ENCODE assay signal across 25 cellular contexts in genomic region chr14:101500061-101500460, GRCh38.
A peak's percentile ranks its signal among the peaks of the same experiment; 100 is the strongest.
DNase-seq lines count a peak whose midpoint lies in the region; ATAC-seq and TF ChIP-seq lines count a peak whose summit lies in the region.
"Had no signal": no experiment of that assay in that cellular context is flagged by ENCODE, and none has a peak within 500 bp of the region (broad histone marks: within the 10 kb centered on the region; RNA-seq: fewer than 3 reads in every experiment).

No MANE protein-coding gene starts in this region.

- TF ChIP-seq CTCF in spleen (IDR thresholded peaks at IDR 0.05 in 8 of 11, conservative IDR thresholded peaks at IDR 0.05 in 3 of 11) (no peak), Calu3 (IDR thresholded peaks at IDR 0.05; ENCODE audit: unreplicated experiment) (no peak), A673 (conservative IDR thresholded peaks at IDR 0.05; ENCODE audit: low read depth, low read length) (no peak)

- H3K9me3 ChIP-seq in spleen (peaks cover 0 to 14% (median 3%) of the 10 kb centered on the region in 8 donors), A673 (ENCODE audit: low read depth, low read length, poor library complexity, severe bottlenecking) (no peaks in the 10 kb centered on the region)
- H3K9me3 ChIP-seq: MG63, SK-N-SH had no signal

- H3K4me3 Mint-ChIP-seq in Calu3 (ENCODE audit: low read depth, unreplicated experiment), result no peak overlapping the region
- H3K4me3 Mint-ChIP-seq: CD4-positive, CD25-positive, alpha-beta regulatory T cell; H9 had no signal

- H3K36me3 ChIP-seq in H7 (replicated peaks; ENCODE audit: control insufficient read depth, insufficient read depth, low read length), result no peaks in the 10 kb centered on the region
- H3K36me3 ChIP-seq in spleen, result no peaks in the 10 kb centered on the region
- H3K36me3 ChIP-seq in A673 (ENCODE audit: insufficient read depth, low read length, poor library complexity, severe bottlenecking), result no peaks in the 10 kb centered on the region
- H3K36me3 ChIP-seq: BLaER1, MG63 had no signal

- no peak overlapping the region for H3K4me3 ChIP-seq in H7 (ENCODE audit: insufficient read depth, low read depth, low read length)
- H3K4me3 ChIP-seq in spleen, result no peak overlapping the region
- H3K4me3 ChIP-seq in A673 (ENCODE audit: low read depth, low read length, poor library complexity, severe bottlenecking), result no peak overlapping the region
- H3K4me3 ChIP-seq: BLaER1, MG63 had no signal

- CTCF ChIA-PET in Calu3 (lab: Charles Lee) (no interaction called here), A673 (lab: Charles Lee) (no interaction called here)

- 79 to 89% (median 81%) methylated on average over 7 of the region's 7 CpGs for WGBS in spleen, 5 donors

- DNase-seq in cardiac septum (ENCODE audit: low spot score) (peak; percentile 43), Right ventricle myocardium superior (no peak), H7 (peak; percentile 22), islet precursor cell (peak; percentile 22), spleen (peak; percentile 32), Calu3 (no peak), A673 (ENCODE audit: low spot score) (no peak)
- DNase-seq: CD4-positive, CD25-positive, alpha-beta regulatory T cell; DMS53; IMR-90; KG1; MG63; NCI-H1105 treated with DMSO at 0.1 percent for 48 hours; NCI-H146; NCI-H1930; NCI-H2107; NCI-H446; NCI-H524 treated with DMSO at 0.1 percent for 48 hours; NCI-H82; RPMI8226; SIG-M5; SK-N-SH had no signal

- BruUV-seq in Calu3 (replicated peaks; lab: Mats Ljungman, UMichigan), result no TSS peak
- BruUV-seq in A673 (replicated peaks; lab: Mats Ljungman, UMichigan), result no TSS peak

- H3K4me1 Mint-ChIP-seq in Calu3 (ENCODE audit: low read depth, unreplicated experiment), result no peaks in the 10 kb centered on the region
- H3K4me1 Mint-ChIP-seq: CD4-positive, CD25-positive, alpha-beta regulatory T cell had no signal

- H3K27ac Mint-ChIP-seq in Calu3 (ENCODE audit: unreplicated experiment), result no peak overlapping the region
- H3K27ac Mint-ChIP-seq: H9 had no signal

- no peak for ATAC-seq in Right ventricle myocardium superior (ENCODE audit: poor library complexity)
- ATAC-seq in HG02852 (IDR thresholded peaks at IDR 0.05; ENCODE audit: unreplicated experiment), result no peak

- H3K27me3 Mint-ChIP-seq in Calu3 (ENCODE audit: unreplicated experiment), result peaks cover 14% of the 10 kb centered on the region
- H3K27me3 Mint-ChIP-seq: CD4-positive, CD25-positive, alpha-beta regulatory T cell had no signal

- H3K9me3 Mint-ChIP-seq in Calu3 (ENCODE audit: low read depth, unreplicated experiment), result no peaks in the 10 kb centered on the region

- intact Hi-C loops in cardiac septum (cut with DNase I), result no loop called here
- intact Hi-C loops in Right ventricle myocardium superior (cut with DNase I), result no loop called here
- intact Hi-C loops in spleen (cut with DNase I; ENCODE audit: low total_unique reads), result no loop called here
- intact Hi-C loops in Calu3 (cut with micrococcal nuclease; ENCODE audit: unreplicated experiment), result no loop called here
- intact Hi-C loops in A673 (cut with micrococcal nuclease; ENCODE audit: unreplicated experiment), result no loop called here

- no peaks in the 10 kb centered on the region for H3K36me3 Mint-ChIP-seq in Calu3 (ENCODE audit: insufficient read depth, unreplicated experiment)
- H3K36me3 Mint-ChIP-seq: CD4-positive, CD25-positive, alpha-beta regulatory T cell had no signal

- H3K27ac ChIP-seq in spleen (no peak overlapping the region), A673 (ENCODE audit: low read depth, low read length, poor library complexity, severe bottlenecking) (no peak overlapping the region)
- H3K27ac ChIP-seq: BLaER1 had no signal

- H3K27me3 ChIP-seq in H7 (ENCODE audit: control insufficient read depth, insufficient read depth, low read length), result no peaks in the 10 kb centered on the region
- H3K27me3 ChIP-seq in spleen (replicated peaks in 1 of 7), result peaks cover 0 to 47% (median 0%) of the 10 kb centered on the region in 7 donors
- peaks cover 3% of the 10 kb centered on the region for H3K27me3 ChIP-seq in A673 (replicated peaks; ENCODE audit: insufficient read depth, low read depth, low read length, poor library complexity)
- H3K27me3 ChIP-seq: BLaER1, MG63 had no signal

- POLR2A ChIA-PET in A673 (lab: Charles Lee; ENCODE audit: low non-redundant PET), result no interaction called here

- no peak for TF ChIP-seq POLR2A in spleen (IDR thresholded peaks at IDR 0.05)

- H3K4me1 ChIP-seq in spleen, result no peaks in the 10 kb centered on the region
- H3K4me1 ChIP-seq in A673 (ENCODE audit: insufficient read depth, low read length, poor library complexity, severe bottlenecking), result no peaks in the 10 kb centered on the region

Comparison
In these comparisons a context has a peak if more than half of its experiments do, and no peak if none do; other contexts are left out.
1. DNase-seq: peak in cardiac septum (single experiment), H7 (single experiment), islet precursor cell (single experiment) and spleen (single experiment); none in Right ventricle myocardium superior (single experiment), Calu3 (single experiment) and A673 (single experiment).